1 cellular context compared by ENCODE assay signal in the genomic region with DNA sequence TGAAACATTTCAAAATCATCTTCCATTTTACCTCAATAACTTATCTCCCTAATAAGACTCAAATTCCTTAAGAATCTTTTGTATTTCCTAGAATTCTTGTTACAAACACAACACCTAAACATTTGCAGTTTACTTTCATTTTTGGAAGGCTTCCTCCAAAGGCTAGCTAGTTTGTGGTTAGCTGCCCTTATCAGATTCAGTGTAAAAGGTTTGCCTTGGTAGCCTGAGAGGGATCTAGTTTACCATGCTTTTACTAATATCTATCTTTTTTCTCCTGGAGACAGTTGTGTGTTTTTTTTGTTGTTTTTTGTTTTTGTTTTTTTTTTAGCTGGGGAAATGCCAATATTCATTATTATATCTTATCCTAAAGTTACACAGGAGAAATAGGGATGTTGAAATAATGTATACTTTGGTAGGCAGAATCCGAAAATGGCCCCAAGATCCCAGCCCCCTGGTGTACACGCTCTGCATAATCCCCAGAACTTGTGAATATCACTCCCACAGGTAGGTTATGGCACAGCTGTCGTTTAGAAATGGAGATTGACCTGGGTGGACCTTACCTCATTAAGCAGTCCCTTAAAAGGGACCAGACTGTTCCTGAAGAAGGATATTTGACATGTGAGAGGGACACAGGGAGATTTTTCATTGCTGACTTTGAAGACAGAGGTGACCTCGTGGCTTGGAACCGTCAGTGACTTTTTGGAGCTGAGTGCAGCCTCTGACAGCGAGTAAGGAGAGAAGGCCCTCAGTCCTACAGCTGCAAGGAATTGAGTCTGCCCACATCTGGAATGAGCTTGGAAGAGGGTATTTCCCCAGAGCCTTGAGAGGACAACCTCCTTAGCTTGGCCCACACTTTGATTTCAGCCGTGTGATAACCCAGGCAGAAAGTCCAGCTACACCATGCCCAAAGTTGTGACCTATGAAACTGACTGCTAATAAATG.
TF ChIP-seq lines count a peak whose summit lies in the region.

No MANE protein-coding gene starts in this region.

TF ChIP-seq in K562, 482 proteins besides CTCF, POLR2A, EP300 and RAD21 (continued from another document and continues in another):
- TF ChIP-seq, protein P1, sequence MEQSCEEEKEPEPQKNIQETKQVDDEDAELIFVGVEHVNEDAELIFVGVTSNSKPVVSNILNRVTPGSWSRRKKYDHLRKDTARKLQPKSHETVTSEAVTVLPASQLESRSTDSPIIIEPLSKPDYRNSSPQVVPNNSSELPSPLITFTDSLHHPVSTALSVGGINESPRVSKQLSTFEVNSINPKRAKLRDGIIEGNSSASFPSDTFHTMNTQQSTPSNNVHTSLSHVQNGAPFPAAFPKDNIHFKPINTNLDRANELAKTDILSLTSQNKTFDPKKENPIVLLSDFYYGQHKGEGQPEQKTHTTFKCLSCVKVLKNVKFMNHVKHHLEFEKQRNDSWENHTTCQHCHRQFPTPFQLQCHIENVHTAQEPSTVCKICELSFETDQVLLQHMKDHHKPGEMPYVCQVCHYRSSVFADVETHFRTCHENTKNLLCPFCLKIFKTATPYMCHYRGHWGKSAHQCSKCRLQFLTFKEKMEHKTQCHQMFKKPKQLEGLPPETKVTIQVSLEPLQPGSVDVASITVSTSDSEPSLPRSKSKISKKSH (CRISPR knock-in tag; IDR thresholded peaks at IDR 0.05) = no peak
- TF ChIP-seq MTA1 (IDR thresholded peaks at IDR 0.05; ENCODE audit: borderline replicate concordance) = peak; percentile 76; the same call in 1 of the 2 replicates
- TF ChIP-seq, protein P2, sequence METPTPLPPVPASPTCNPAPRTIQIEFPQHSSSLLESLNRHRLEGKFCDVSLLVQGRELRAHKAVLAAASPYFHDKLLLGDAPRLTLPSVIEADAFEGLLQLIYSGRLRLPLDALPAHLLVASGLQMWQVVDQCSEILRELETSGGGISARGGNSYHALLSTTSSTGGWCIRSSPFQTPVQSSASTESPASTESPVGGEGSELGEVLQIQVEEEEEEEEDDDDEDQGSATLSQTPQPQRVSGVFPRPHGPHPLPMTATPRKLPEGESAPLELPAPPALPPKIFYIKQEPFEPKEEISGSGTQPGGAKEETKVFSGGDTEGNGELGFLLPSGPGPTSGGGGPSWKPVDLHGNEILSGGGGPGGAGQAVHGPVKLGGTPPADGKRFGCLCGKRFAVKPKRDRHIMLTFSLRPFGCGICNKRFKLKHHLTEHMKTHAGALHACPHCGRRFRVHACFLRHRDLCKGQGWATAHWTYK (CRISPR knock-in tag; IDR thresholded peaks at IDR 0.05) = no peak
- TF ChIP-seq, protein P3, sequence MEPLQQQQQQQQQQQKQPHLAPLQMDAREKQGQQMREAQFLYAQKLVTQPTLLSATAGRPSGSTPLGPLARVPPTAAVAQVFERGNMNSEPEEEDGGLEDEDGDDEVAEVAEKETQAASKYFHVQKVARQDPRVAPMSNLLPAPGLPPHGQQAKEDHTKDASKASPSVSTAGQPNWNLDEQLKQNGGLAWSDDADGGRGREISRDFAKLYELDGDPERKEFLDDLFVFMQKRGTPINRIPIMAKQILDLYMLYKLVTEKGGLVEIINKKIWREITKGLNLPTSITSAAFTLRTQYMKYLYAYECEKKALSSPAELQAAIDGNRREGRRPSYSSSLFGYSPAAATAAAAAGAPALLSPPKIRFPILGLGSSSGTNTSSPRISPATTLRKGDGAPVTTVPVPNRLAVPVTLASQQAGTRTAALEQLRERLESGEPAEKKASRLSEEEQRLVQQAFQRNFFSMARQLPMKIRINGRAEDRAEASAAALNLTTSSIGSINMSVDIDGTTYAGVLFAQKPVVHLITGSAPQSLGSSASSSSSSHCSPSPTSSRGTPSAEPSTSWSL (CRISPR knock-in tag; IDR thresholded peaks at IDR 0.05; ENCODE audit: borderline replicate concordance) = no peak
- no peak for TF ChIP-seq ZNF133 (CRISPR knock-in tag; IDR thresholded peaks at IDR 0.05)
- TF ChIP-seq, protein P4, sequence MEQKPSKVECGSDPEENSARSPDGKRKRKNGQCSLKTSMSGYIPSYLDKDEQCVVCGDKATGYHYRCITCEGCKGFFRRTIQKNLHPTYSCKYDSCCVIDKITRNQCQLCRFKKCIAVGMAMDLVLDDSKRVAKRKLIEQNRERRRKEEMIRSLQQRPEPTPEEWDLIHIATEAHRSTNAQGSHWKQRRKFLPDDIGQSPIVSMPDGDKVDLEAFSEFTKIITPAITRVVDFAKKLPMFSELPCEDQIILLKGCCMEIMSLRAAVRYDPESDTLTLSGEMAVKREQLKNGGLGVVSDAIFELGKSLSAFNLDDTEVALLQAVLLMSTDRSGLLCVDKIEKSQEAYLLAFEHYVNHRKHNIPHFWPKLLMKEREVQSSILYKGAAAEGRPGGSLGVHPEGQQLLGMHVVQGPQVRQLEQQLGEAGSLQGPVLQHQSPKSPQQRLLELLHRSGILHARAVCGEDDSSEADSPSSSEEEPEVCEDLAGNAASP (IDR thresholded peaks at IDR 0.05) = no peak
- TF ChIP-seq NFE2 (IDR thresholded peaks at IDR 0.05; ENCODE audit: low read depth) = no peak
- TF ChIP-seq SMARCA4 (IDR thresholded peaks at IDR 0.05) = peak; percentile 69
- TF ChIP-seq PHF20 (IDR thresholded peaks at IDR 0.05; ENCODE audit: partially characterized antibody) = no peak
- TF ChIP-seq, protein P5, sequence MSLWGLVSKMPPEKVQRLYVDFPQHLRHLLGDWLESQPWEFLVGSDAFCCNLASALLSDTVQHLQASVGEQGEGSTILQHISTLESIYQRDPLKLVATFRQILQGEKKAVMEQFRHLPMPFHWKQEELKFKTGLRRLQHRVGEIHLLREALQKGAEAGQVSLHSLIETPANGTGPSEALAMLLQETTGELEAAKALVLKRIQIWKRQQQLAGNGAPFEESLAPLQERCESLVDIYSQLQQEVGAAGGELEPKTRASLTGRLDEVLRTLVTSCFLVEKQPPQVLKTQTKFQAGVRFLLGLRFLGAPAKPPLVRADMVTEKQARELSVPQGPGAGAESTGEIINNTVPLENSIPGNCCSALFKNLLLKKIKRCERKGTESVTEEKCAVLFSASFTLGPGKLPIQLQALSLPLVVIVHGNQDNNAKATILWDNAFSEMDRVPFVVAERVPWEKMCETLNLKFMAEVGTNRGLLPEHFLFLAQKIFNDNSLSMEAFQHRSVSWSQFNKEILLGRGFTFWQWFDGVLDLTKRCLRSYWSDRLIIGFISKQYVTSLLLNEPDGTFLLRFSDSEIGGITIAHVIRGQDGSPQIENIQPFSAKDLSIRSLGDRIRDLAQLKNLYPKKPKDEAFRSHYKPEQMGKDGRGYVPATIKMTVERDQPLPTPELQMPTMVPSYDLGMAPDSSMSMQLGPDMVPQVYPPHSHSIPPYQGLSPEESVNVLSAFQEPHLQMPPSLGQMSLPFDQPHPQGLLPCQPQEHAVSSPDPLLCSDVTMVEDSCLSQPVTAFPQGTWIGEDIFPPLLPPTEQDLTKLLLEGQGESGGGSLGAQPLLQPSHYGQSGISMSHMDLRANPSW (CRISPR knock-in tag; IDR thresholded peaks at IDR 0.05) = no peak
- TF ChIP-seq, protein P6, sequence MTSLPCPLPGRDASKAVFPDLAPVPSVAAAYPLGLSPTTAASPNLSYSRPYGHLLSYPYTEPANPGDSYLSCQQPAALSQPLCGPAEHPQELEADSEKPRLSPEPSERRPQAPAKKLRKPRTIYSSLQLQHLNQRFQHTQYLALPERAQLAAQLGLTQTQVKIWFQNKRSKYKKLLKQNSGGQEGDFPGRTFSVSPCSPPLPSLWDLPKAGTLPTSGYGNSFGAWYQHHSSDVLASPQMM (CRISPR knock-in tag; IDR thresholded peaks at IDR 0.05) = no peak
- no peak for TF ChIP-seq ZNF696 (CRISPR knock-in tag; conservative IDR thresholded peaks at IDR 0.05)
- no peak for TF ChIP-seq ILF3 (IDR thresholded peaks at IDR 0.05; ENCODE audit: borderline replicate concordance)
- TF ChIP-seq, protein P7, sequence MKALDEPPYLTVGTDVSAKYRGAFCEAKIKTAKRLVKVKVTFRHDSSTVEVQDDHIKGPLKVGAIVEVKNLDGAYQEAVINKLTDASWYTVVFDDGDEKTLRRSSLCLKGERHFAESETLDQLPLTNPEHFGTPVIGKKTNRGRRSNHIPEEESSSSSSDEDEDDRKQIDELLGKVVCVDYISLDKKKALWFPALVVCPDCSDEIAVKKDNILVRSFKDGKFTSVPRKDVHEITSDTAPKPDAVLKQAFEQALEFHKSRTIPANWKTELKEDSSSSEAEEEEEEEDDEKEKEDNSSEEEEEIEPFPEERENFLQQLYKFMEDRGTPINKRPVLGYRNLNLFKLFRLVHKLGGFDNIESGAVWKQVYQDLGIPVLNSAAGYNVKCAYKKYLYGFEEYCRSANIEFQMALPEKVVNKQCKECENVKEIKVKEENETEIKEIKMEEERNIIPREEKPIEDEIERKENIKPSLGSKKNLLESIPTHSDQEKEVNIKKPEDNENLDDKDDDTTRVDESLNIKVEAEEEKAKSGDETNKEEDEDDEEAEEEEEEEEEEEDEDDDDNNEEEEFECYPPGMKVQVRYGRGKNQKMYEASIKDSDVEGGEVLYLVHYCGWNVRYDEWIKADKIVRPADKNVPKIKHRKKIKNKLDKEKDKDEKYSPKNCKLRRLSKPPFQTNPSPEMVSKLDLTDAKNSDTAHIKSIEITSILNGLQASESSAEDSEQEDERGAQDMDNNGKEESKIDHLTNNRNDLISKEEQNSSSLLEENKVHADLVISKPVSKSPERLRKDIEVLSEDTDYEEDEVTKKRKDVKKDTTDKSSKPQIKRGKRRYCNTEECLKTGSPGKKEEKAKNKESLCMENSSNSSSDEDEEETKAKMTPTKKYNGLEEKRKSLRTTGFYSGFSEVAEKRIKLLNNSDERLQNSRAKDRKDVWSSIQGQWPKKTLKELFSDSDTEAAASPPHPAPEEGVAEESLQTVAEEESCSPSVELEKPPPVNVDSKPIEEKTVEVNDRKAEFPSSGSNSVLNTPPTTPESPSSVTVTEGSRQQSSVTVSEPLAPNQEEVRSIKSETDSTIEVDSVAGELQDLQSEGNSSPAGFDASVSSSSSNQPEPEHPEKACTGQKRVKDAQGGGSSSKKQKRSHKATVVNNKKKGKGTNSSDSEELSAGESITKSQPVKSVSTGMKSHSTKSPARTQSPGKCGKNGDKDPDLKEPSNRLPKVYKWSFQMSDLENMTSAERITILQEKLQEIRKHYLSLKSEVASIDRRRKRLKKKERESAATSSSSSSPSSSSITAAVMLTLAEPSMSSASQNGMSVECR (CRISPR knock-in tag; IDR thresholded peaks at IDR 0.05) = no peak
- TF ChIP-seq SRSF1 (IDR thresholded peaks at IDR 0.05; ENCODE audit: low read depth, low read length) = no peak
- TF ChIP-seq ZNF384 (IDR thresholded peaks at IDR 0.05; ENCODE audit: low read depth, low read length) = no peak
- no peak for TF ChIP-seq ZNF445 (CRISPR knock-in tag; IDR thresholded peaks at IDR 0.05; ENCODE audit: low read depth)
- no peak for TF ChIP-seq TSC22D4 (tag; IDR thresholded peaks at IDR 0.05)
- TF ChIP-seq, protein P8, sequence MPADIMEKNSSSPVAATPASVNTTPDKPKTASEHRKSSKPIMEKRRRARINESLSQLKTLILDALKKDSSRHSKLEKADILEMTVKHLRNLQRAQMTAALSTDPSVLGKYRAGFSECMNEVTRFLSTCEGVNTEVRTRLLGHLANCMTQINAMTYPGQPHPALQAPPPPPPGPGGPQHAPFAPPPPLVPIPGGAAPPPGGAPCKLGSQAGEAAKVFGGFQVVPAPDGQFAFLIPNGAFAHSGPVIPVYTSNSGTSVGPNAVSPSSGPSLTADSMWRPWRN (IDR thresholded peaks at IDR 0.05; ENCODE audit: low read depth) = no peak
- TF ChIP-seq NFATC3 (IDR thresholded peaks at IDR 0.05) = 0 out of 2 replicates have a peak, but pooled peaks have one; percentile 37
- TF ChIP-seq, protein P9, sequence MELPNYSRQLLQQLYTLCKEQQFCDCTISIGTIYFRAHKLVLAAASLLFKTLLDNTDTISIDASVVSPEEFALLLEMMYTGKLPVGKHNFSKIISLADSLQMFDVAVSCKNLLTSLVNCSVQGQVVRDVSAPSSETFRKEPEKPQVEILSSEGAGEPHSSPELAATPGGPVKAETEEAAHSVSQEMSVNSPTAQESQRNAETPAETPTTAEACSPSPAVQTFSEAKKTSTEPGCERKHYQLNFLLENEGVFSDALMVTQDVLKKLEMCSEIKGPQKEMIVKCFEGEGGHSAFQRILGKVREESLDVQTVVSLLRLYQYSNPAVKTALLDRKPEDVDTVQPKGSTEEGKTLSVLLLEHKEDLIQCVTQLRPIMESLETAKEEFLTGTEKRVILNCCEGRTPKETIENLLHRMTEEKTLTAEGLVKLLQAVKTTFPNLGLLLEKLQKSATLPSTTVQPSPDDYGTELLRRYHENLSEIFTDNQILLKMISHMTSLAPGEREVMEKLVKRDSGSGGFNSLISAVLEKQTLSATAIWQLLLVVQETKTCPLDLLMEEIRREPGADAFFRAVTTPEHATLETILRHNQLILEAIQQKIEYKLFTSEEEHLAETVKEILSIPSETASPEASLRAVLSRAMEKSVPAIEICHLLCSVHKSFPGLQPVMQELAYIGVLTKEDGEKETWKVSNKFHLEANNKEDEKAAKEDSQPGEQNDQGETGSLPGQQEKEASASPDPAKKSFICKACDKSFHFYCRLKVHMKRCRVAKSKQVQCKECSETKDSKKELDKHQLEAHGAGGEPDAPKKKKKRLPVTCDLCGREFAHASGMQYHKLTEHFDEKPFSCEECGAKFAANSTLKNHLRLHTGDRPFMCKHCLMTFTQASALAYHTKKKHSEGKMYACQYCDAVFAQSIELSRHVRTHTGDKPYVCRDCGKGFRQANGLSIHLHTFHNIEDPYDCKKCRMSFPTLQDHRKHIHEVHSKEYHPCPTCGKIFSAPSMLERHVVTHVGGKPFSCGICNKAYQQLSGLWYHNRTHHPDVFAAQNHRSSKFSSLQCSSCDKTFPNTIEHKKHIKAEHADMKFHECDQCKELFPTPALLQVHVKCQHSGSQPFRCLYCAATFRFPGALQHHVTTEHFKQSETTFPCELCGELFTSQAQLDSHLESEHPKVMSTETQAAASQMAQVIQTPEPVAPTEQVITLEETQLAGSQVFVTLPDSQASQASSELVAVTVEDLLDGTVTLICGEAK (IDR thresholded peaks at IDR 0.05) = 0 out of 2 replicates have a peak, but pooled peaks have one; percentile 36
- TF ChIP-seq, protein P9 (CRISPR knock-in tag; IDR thresholded peaks at IDR 0.05) = no peak
- TF ChIP-seq RUNX1 (IDR thresholded peaks at IDR 0.05; ENCODE audit: low read depth) = no peak
- TF ChIP-seq ZNF583 (CRISPR knock-in tag; IDR thresholded peaks at IDR 0.05) = no peak
- no peak for TF ChIP-seq ZKSCAN8 (CRISPR knock-in tag; IDR thresholded peaks at IDR 0.05)
- TF ChIP-seq FIP1L1 (IDR thresholded peaks at IDR 0.05; ENCODE audit: low read depth, low read length, poor library complexity, severe bottlenecking) = no peak
